ENCODE assay signal across 35 cellular contexts in the genomic region with DNA sequence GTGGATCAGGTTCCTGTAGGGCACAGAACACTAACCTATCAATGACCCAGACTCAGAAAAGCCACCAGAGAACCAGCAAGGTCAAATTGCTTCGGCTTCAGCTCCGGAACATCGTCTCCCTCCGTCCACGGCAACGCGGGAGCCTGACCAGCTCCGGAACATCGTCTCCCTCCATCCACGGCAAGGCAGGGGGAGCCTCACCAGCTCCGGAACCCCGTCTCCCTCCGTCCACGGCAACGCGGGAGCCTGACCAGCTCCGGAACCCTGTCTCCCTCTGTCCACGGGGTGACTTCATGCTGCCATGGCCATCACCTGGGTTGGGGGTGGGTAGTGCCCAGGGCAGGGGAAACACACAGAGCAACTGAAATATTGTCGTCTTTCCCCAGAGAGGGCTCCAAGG.
"Had no signal": no experiment of that assay in that cellular context is flagged by ENCODE, and none has a peak within 500 bp of the region (broad histone marks: within the 10 kb centered on the region; RNA-seq: fewer than 3 reads in every experiment).

No MANE protein-coding gene starts in this region.

- H3K36me3 Mint-ChIP-seq: activated CD4-positive, alpha-beta memory T cell treated with anti-CD3 and anti-CD28 coated beads for 36 hours; activated naive CD4-positive, alpha-beta T cell treated with anti-CD3 and anti-CD28 coated beads, Interleukin-2, amount 50 U/mL, for 72 hours; activated naive CD8-positive, alpha-beta T cell treated with anti-CD3 and anti-CD28 coated beads for 36 hours had no signal

- H3K27ac ChIP-seq: adrenal gland, body of pancreas, brain microvascular endothelial cell, breast epithelium, VCaP had no signal

- H3K4me3 ChIP-seq: adrenal gland, body of pancreas, breast epithelium had no signal

- ATAC-seq: activated CD4-positive, CD25-positive, alpha-beta regulatory T cell treated with anti-CD3 and anti-CD28 coated beads, Interleukin-2, amount 50 U/mL, for 24 hours; activated CD8-positive, alpha-beta T cell treated with anti-CD3 and anti-CD28 coated beads for 36 hours; activated naive CD4-positive, alpha-beta T cell treated with anti-CD3 and anti-CD28 coated beads, Interleukin-2, amount 50 U/mL, for 72 hours; activated T-cell treated with anti-CD3 and anti-CD28 coated beads, Interleukin-2, amount 50 U/mL, for 4 hours; activated T-cell treated with anti-CD3 and anti-CD28 coated beads, Interleukin-2, amount 50 U/mL, for 72 hours; activated T-helper 17 cell treated with anti-CD3 and anti-CD28 coated beads, Interleukin-2, amount 50 U/mL, for 72 hours; body of pancreas had no signal

- H3K4me1 ChIP-seq: adrenal gland, body of pancreas, breast epithelium had no signal

- H3K4me3 Mint-ChIP-seq: activated B cell treated with CpG ODN at 0.5 μM for 24 hours; activated CD4-positive, alpha-beta memory T cell treated with anti-CD3 and anti-CD28 coated beads for 36 hours; activated CD4-positive, alpha-beta T cell treated with anti-CD3 and anti-CD28 coated beads, Interleukin-2, amount 10 ng/mL, durations not matched to agents 24 days and 14 days; activated CD8-positive, alpha-beta T cell treated with anti-CD3 and anti-CD28 coated beads for 36 hours; activated naive CD4-positive, alpha-beta T cell treated with anti-CD3 and anti-CD28 coated beads for 36 hours; activated naive CD8-positive, alpha-beta T cell treated with anti-CD3 and anti-CD28 coated beads for 36 hours; activated T-cell treated with anti-CD3 and anti-CD28 coated beads, Interleukin-2, amount 50 U/mL, for 4 hours; activated T-cell treated with anti-CD3 and anti-CD28 coated beads, Interleukin-2, amount 50 U/mL, for 72 hours; activated T-helper 1 cell treated with anti-CD3 and anti-CD28 coated beads, Interleukin-12 subunit alpha, Interleukin-12 subunit beta, Interleukin-2, Interleukin-4 antibody, amounts not matched to agents 30 ng/mL and 10 ng/mL and 1 ng/mL, durations not matched to agents 14 hours and 24 hours and 36 hours; activated T-helper 17 cell treated with anti-CD3 and anti-CD28 coated beads, Interleukin-2, amount 50 U/mL, for 72 hours; T-helper 1 cell treated with Interleukin-12 subunit alpha and Interleukin-12 subunit beta and Interleukin-4 antibody, amounts not matched to agents 30 μg/mL and 1 μg/mL, for 36 hours; T-helper 2 cell treated with Interferon-gamma antibody and Interleukin-4, amounts not matched to agents 5 μg/mL and 100 μg/mL, for 36 hours had no signal

- H3K4me1 Mint-ChIP-seq: activated B cell treated with CpG ODN at 0.5 μM for 24 hours; activated CD4-positive, alpha-beta T cell treated with anti-CD3 and anti-CD28 coated beads, Interleukin-2, amount 10 ng/mL, durations not matched to agents 24 days and 14 days; activated naive CD8-positive, alpha-beta T cell treated with anti-CD3 and anti-CD28 coated beads for 36 hours; activated T-helper 17 cell treated with anti-CD3 and anti-CD28 coated beads, Interleukin-2, amount 50 U/mL, for 72 hours had no signal

- H3K27me3 Mint-ChIP-seq: activated B cell treated with CpG ODN at 0.5 μM for 24 hours had no signal

- H3K36me3 ChIP-seq: adrenal gland, brain microvascular endothelial cell, breast epithelium had no signal

- H3K9me3 Mint-ChIP-seq: activated B cell treated with CpG ODN at 0.5 μM for 24 hours; activated CD4-positive, alpha-beta memory T cell treated with anti-CD3 and anti-CD28 coated beads for 36 hours; activated CD4-positive, alpha-beta T cell treated with anti-CD3 and anti-CD28 coated beads, Interleukin-2, amount 10 ng/mL, durations not matched to agents 24 days and 14 days; activated CD8-positive, alpha-beta T cell treated with anti-CD3 and anti-CD28 coated beads for 36 hours; activated naive CD4-positive, alpha-beta T cell treated with anti-CD3 and anti-CD28 coated beads for 36 hours; activated naive CD4-positive, alpha-beta T cell treated with anti-CD3 and anti-CD28 coated beads, Interleukin-2, amount 50 U/mL, for 72 hours; activated naive CD8-positive, alpha-beta T cell treated with anti-CD3 and anti-CD28 coated beads for 36 hours; activated T-cell treated with anti-CD3 and anti-CD28 coated beads, Interleukin-2, amount 50 U/mL, for 4 hours; activated T-cell treated with anti-CD3 and anti-CD28 coated beads, Interleukin-2, amount 50 U/mL, for 72 hours; activated T-helper 1 cell treated with anti-CD3 and anti-CD28 coated beads, Interleukin-12 subunit alpha, Interleukin-12 subunit beta, Interleukin-2, Interleukin-4 antibody, amounts not matched to agents 30 ng/mL and 10 ng/mL and 1 ng/mL, durations not matched to agents 14 hours and 24 hours and 36 hours; activated T-helper 17 cell treated with anti-CD3 and anti-CD28 coated beads, Interleukin-2, amount 50 U/mL, for 72 hours; T-helper 1 cell treated with Interleukin-12 subunit alpha and Interleukin-12 subunit beta and Interleukin-4 antibody, amounts not matched to agents 30 μg/mL and 1 μg/mL, for 36 hours; T-helper 2 cell treated with Interferon-gamma antibody and Interleukin-4, amounts not matched to agents 5 μg/mL and 100 μg/mL, for 36 hours had no signal

- H3K9me3 ChIP-seq: adrenal gland, body of pancreas, breast epithelium had no signal

- DNase-seq: activated B cell treated with CpG ODN at 0.5 μM for 24 hours; activated CD4-positive, alpha-beta memory T cell treated with anti-CD3 and anti-CD28 coated beads for 36 hours; activated CD4-positive, alpha-beta T cell treated with anti-CD3 and anti-CD28 coated beads for 4 hours; activated CD4-positive, alpha-beta T cell treated with anti-CD3 and anti-CD28 coated beads, Interleukin-2, amount 10 ng/mL, durations not matched to agents 24 days and 14 days; activated CD4-positive, alpha-beta T cell treated with anti-CD3 and anti-CD28 coated beads, Interleukin-2, amount 50 U/mL, for 1 hour; activated CD4-positive, alpha-beta T cell treated with anti-CD3 and anti-CD28 coated beads, Interleukin-2, amount 50 U/mL, for 4 hours; activated CD8-positive, alpha-beta memory T cell treated with anti-CD3 and anti-CD28 coated beads, Interleukin-2, amount 50 U/mL, for 4 hours; activated CD8-positive, alpha-beta T cell treated with anti-CD3 and anti-CD28 coated beads for 36 hours; activated effector memory CD4-positive, alpha-beta T cell treated with anti-CD3 and anti-CD28 coated beads, Interleukin-2, amount 50 U/mL, for 16 hours; activated gamma-delta T cell treated with Interleukin-2 at 50 U/mL for 16 hours; activated naive CD4-positive, alpha-beta T cell; activated naive CD4-positive, alpha-beta T cell treated with anti-CD3 and anti-CD28 coated beads for 36 hours; activated naive CD4-positive, alpha-beta T cell treated with anti-CD3 and anti-CD28 coated beads, Interleukin-2, amount 50 U/mL, for 16 hours; activated naive CD8-positive, alpha-beta T cell treated with anti-CD3 and anti-CD28 coated beads for 36 hours; activated T-cell treated with anti-CD3 and anti-CD28 coated beads for 4 hours; activated T-cell treated with anti-CD3 and anti-CD28 coated beads, Interleukin-2, amount 50 U/mL, for 1 hour; activated T-cell treated with anti-CD3 and anti-CD28 coated beads, Interleukin-2, amount 50 U/mL, for 4 hours; activated T-cell treated with anti-CD3 and anti-CD28 coated beads, Interleukin-2, amount 50 U/mL, for 72 hours; adrenal gland; amniotic stem cell; brain microvascular endothelial cell; central memory CD4-positive, alpha-beta T cell; SW 1271; T-helper 1 cell; T-helper 2 cell; T-helper 9 cell had no signal

- H3K27ac Mint-ChIP-seq: activated B cell treated with CpG ODN at 0.5 μM for 24 hours; activated CD4-positive, alpha-beta memory T cell treated with anti-CD3 and anti-CD28 coated beads for 36 hours; activated CD4-positive, alpha-beta T cell treated with anti-CD3 and anti-CD28 coated beads, Interleukin-2, amount 10 ng/mL, durations not matched to agents 24 days and 14 days; activated CD8-positive, alpha-beta T cell treated with anti-CD3 and anti-CD28 coated beads for 36 hours; activated naive CD4-positive, alpha-beta T cell treated with anti-CD3 and anti-CD28 coated beads for 36 hours; activated naive CD4-positive, alpha-beta T cell treated with anti-CD3 and anti-CD28 coated beads, Interleukin-2, amount 50 U/mL, for 72 hours; activated naive CD8-positive, alpha-beta T cell treated with anti-CD3 and anti-CD28 coated beads for 36 hours; activated T-cell treated with anti-CD3 and anti-CD28 coated beads, Interleukin-2, amount 50 U/mL, for 72 hours; activated T-helper 1 cell treated with anti-CD3 and anti-CD28 coated beads, Interleukin-12 subunit alpha, Interleukin-12 subunit beta, Interleukin-2, Interleukin-4 antibody, amounts not matched to agents 30 ng/mL and 10 ng/mL and 1 ng/mL, durations not matched to agents 14 hours and 24 hours and 36 hours; activated T-helper 17 cell treated with anti-CD3 and anti-CD28 coated beads, Interleukin-2, amount 50 U/mL, for 72 hours; T-helper 1 cell treated with Interleukin-12 subunit alpha and Interleukin-12 subunit beta and Interleukin-4 antibody, amounts not matched to agents 30 μg/mL and 1 μg/mL, for 36 hours; T-helper 2 cell treated with Interferon-gamma antibody and Interleukin-4, amounts not matched to agents 5 μg/mL and 100 μg/mL, for 36 hours had no signal

- H3K27me3 ChIP-seq: body of pancreas, brain microvascular endothelial cell had no signal
